8 cellular contexts compared by ENCODE assay signal in genomic region chr1:31762726-31763670, GRCh38. TPM values are rescaled to one million over a fixed set of nuclear protein-coding genes. Genes with fewer than 3 reads are reported as not detected.
A peak's percentile ranks its signal among the peaks of the same experiment; 100 is the strongest.
DNase-seq lines count a peak whose midpoint lies in the region; ATAC-seq and TF ChIP-seq lines count a peak whose summit lies in the region.

No MANE protein-coding gene starts in this region.

- peaks cover 2% of the 10 kb centered on the region; the same call in 1 of the 2 replicates for H3K27me3 ChIP-seq in BJ (ENCODE audit: control insufficient read depth, insufficient read depth, low read length)
- H3K27me3 ChIP-seq in NT2/D1 (ENCODE audit: insufficient read depth, insufficient read length), result peaks cover 23% of the 10 kb centered on the region

- no peak overlapping the region for H3K27ac Mint-ChIP-seq in stimulated activated naive B cell treated with anti-CD40 and anti-IgM and Interleukin-4, amounts not matched to agents 10 μg/mL and 1 μg/mL and 100 μg/mL, for 72 hours

- H3K36me3 ChIP-seq in BJ (ENCODE audit: control insufficient read depth, insufficient read depth, low read length) (no peaks in the 10 kb centered on the region), NT2/D1 (ENCODE audit: insufficient read depth, insufficient read length, low read length) (no peaks in the 10 kb centered on the region)

- peak overlapping the region; percentile 72 to 77 for H3K4me3 Mint-ChIP-seq in stimulated activated naive B cell treated with anti-CD40 and anti-IgM and Interleukin-4, amounts not matched to agents 10 μg/mL and 1 μg/mL and 100 μg/mL, for 72 hours

- POLR2A ChIA-PET in BJ (lab: Charles Lee), result no interaction called here
- POLR2A ChIA-PET in HEK293T (lab: Yijun Ruan, JAX), result interaction anchor here (0.8 to 0.9 kb wide), 2 partner anchors 118 to 303 kb away, joined by 3 read pairs; partner anchors contain the start of gene PEF1

- H3K27me3 Mint-ChIP-seq in stimulated activated naive B cell treated with anti-CD40 and anti-IgM and Interleukin-4, amounts not matched to agents 10 μg/mL and 1 μg/mL and 100 μg/mL, for 72 hours, result peaks cover 8 to 20% of the 10 kb centered on the region in 2 donors

- CTCF ChIA-PET in BJ (lab: Yijun Ruan, JAX), result interaction anchor here (0.5 to 6.7 kb wide), 23 partner anchors 9 to 345 kb away, joined by 3 to 53 read pairs (median 4); no protein-coding TSS in a partner anchor
- CTCF ChIA-PET in HEK293T (lab: Yijun Ruan, JAX), result interaction anchor here (0.6 to 3.5 kb wide), 10 partner anchors 14 to 300 kb away, joined by 3 to 12 read pairs (median 4); no protein-coding TSS in a partner anchor

- no peak for DNase-seq in BJ (ENCODE audit: low read depth)
- DNase-seq in HEK293T (ENCODE audit: extremely low spot score), result peak; percentile 88
- DNase-seq in NT2/D1 (ENCODE audit: low read depth, low spot score), result peak; percentile 74
- DNase-seq in activated T-cell treated with anti-CD3 and anti-CD28 coated beads for 24 hours (ENCODE audit: low read depth), result peak; percentile 59
- peak; percentile 58 for DNase-seq in epithelial cell of esophagus (ENCODE audit: low read depth)
- peak; percentile 54 for DNase-seq in mucosa of gallbladder (ENCODE audit: low spot score)
- peak; percentile 52 for DNase-seq in stimulated activated naive B cell treated with anti-CD40 and anti-IgM and Interleukin-4, amounts not matched to agents 10 μg/mL and 1 μg/mL and 100 μg/mL, for 72 hours

- peak; percentile 60 for TF ChIP-seq CTCF in BJ (IDR thresholded peaks at IDR 0.05; ENCODE audit: insufficient read depth, low read depth, low read length)
- peak; percentile 39 for TF ChIP-seq CTCF in epithelial cell of esophagus (IDR thresholded peaks at IDR 0.05; ENCODE audit: insufficient read depth, low read depth, low read length, missing control alignments)

- H3K36me3 Mint-ChIP-seq in stimulated activated naive B cell treated with anti-CD40 and anti-IgM and Interleukin-4, amounts not matched to agents 10 μg/mL and 1 μg/mL and 100 μg/mL, for 72 hours, result no peaks in the 10 kb centered on the region

- H3K4me3 ChIP-seq in BJ (ENCODE audit: low read depth, low read length), result peak overlapping the region; percentile 57
- H3K4me3 ChIP-seq in NT2/D1 (ENCODE audit: insufficient read length, low read depth), result peak overlapping the region; percentile 50
- peak overlapping the region; percentile 28 for H3K4me3 ChIP-seq in epithelial cell of esophagus (ENCODE audit: low read length)

- H3K4me1 Mint-ChIP-seq in stimulated activated naive B cell treated with anti-CD40 and anti-IgM and Interleukin-4, amounts not matched to agents 10 μg/mL and 1 μg/mL and 100 μg/mL, for 72 hours, result peaks cover 18 to 37% of the 10 kb centered on the region in 2 donors

- peak; percentile 41 to 54 for ATAC-seq in stimulated activated naive B cell treated with anti-CD40 and anti-IgM and Interleukin-4, amounts not matched to agents 10 μg/mL and 1 μg/mL and 100 μg/mL, for 72 hours (replicated peaks)
- ATAC-seq in HG03025 (IDR thresholded peaks at IDR 0.05; ENCODE audit: low FRiP score, unreplicated experiment), result no peak

- no peaks in the 10 kb centered on the region for H3K9me3 Mint-ChIP-seq in stimulated activated naive B cell treated with anti-CD40 and anti-IgM and Interleukin-4, amounts not matched to agents 10 μg/mL and 1 μg/mL and 100 μg/mL, for 72 hours

- H3K9me3 ChIP-seq in NT2/D1 (ENCODE audit: insufficient read depth, low read length), result no peaks in the 10 kb centered on the region

- H3K9ac ChIP-seq in NT2/D1 (ENCODE audit: insufficient read length, low read depth), result peak overlapping the region; percentile 76

- H3K4me1 ChIP-seq in NT2/D1 (ENCODE audit: insufficient read depth, insufficient read length), result peaks cover 59% of the 10 kb centered on the region

TF ChIP-seq in HEK293T, 16 proteins besides CTCF, POLR2A, EP300 and RAD21:
- TF ChIP-seq ARNT (IDR thresholded peaks at IDR 0.05) (0 out of 2 replicates have a peak, but pooled peaks have one; percentile 30), HDGF (IDR thresholded peaks at IDR 0.05; ENCODE audit: borderline replicate concordance) (no peak), SP1 (IDR thresholded peaks at IDR 0.05) (no peak), L3MBTL2 (conservative IDR thresholded peaks at IDR 0.05) (no peak), FOXA1 (IDR thresholded peaks at IDR 0.05) (no peak), BHLHE40 (IDR thresholded peaks at IDR 0.05; ENCODE audit: borderline replicate concordance) (no peak), CTBP1 (IDR thresholded peaks at IDR 0.05; ENCODE audit: borderline replicate concordance) (0 out of 2 replicates have a peak, but pooled peaks have one; percentile 9), ELF4 (IDR thresholded peaks at IDR 0.05) (no peak), FOXM1 (IDR thresholded peaks at IDR 0.05; ENCODE audit: borderline replicate concordance) (no peak), TARDBP (IDR thresholded peaks at IDR 0.05) (no peak), FOXK2 (IDR thresholded peaks at IDR 0.05) (no peak), NFRKB (IDR thresholded peaks at IDR 0.05) (no peak), ZNF384 (IDR thresholded peaks at IDR 0.05) (no peak), SUZ12 (IDR thresholded peaks at IDR 0.05) (no peak), LEF1 (IDR thresholded peaks at IDR 0.05; ENCODE audit: borderline replicate concordance) (peak; percentile 82; the same call in 1 of the 2 replicates)
- TF ChIP-seq, protein P1, sequence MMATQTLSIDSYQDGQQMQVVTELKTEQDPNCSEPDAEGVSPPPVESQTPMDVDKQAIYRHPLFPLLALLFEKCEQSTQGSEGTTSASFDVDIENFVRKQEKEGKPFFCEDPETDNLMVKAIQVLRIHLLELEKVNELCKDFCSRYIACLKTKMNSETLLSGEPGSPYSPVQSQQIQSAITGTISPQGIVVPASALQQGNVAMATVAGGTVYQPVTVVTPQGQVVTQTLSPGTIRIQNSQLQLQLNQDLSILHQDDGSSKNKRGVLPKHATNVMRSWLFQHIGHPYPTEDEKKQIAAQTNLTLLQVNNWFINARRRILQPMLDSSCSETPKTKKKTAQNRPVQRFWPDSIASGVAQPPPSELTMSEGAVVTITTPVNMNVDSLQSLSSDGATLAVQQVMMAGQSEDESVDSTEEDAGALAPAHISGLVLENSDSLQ (IDR thresholded peaks at IDR 0.05), result no peak

RNA-seq across cellular contexts. Expression of gene ADGRB2, which starts 1.1 kb away (rescaled TPM):
- polyA plus RNA-seq in BJ (2011; rRNA removed), result 6.4 and 9.2 TPM in 2 replicates
- polyA minus RNA-seq in BJ (2011; rRNA and poly(A)+ RNA removed), result 6.2 and 7.2 TPM in 2 replicates
- 6.0 TPM for total RNA-seq in mucosa of gallbladder

RNA-seq across cellular contexts. Expression of gene SPOCD1, which starts 52.8 kb away (rescaled TPM):
- polyA plus RNA-seq in BJ (2011; rRNA removed), result 92.8 and 169 TPM in 2 replicates
- 67.5 and 88.6 TPM in 2 replicates for polyA minus RNA-seq in BJ (2011; rRNA and poly(A)+ RNA removed)
- 1.8 TPM for total RNA-seq in mucosa of gallbladder

RNA-seq across cellular contexts. Expression of gene COL16A1, which starts 59.2 kb away (rescaled TPM):
- polyA plus RNA-seq in BJ (2011; rRNA removed), result 88.3 and 123 TPM in 2 replicates
- 51.0 and 61.9 TPM in 2 replicates for polyA minus RNA-seq in BJ (2011; rRNA and poly(A)+ RNA removed)
- total RNA-seq in mucosa of gallbladder, result 52.5 TPM
